In the genomic region with DNA sequence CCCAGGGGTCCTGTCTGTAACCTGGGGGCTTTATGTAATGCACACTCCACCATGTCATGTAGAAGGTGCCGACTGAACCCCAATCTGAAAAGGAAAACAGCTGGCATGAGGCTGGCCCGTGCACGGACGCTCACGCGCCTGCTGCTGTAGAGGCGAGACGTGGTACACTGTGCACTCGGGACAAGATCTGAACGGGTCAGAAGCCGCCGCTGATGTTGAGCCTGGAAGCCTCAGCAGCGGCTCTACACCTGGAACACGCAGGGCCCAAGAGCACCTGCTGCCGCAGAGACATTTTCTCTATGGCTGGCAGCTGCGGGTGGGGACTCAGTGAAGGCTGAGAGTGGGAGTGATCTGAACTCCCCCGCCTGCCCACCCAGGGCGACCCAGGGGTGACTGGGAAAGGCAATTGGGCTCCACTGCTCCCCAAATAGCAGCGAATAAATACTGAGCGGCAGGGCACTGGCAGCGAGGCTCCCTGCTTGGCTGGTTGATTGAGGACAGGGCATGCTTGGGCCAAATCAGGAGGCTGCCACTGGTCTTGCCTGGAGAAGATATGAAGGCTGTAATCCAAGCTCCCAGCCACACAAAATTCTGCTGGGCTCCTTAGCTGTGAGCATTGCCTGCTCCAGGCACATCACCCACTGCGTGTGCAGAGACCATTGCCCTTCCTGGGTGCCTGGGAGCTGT, we compare ENCODE assay signal across 29 cellular contexts. TPM values are rescaled to one million over a fixed set of nuclear protein-coding genes. Genes with fewer than 3 reads are reported as not detected.
A peak's percentile ranks its signal among the peaks of the same experiment; 100 is the strongest.
DNase-seq lines count a peak whose midpoint lies in the region; ATAC-seq and TF ChIP-seq lines count a peak whose summit lies in the region.
"Had no signal": no experiment of that assay in that cellular context is flagged by ENCODE, and none has a peak within 500 bp of the region (broad histone marks: within the 10 kb centered on the region; RNA-seq: fewer than 3 reads in every experiment).

No MANE protein-coding gene starts in this region.

- peak overlapping the region; percentile 98 for H3K4me3 Mint-ChIP-seq in neural crest cell
- H3K4me3 Mint-ChIP-seq in activated CD8-positive, alpha-beta T cell treated with anti-CD3 and anti-CD28 coated beads for 36 hours, result no peak overlapping the region
- H3K4me3 Mint-ChIP-seq in mesothelial cell of epicardium, result no peak overlapping the region
- H3K4me3 Mint-ChIP-seq: activated B cell treated with CpG ODN at 0.5 μM for 24 hours, endodermal cell had no signal

- H3K9me3 ChIP-seq in HEK293 (ENCODE audit: control insufficient read depth, insufficient read depth, low read depth, low read length) (no peaks in the 10 kb centered on the region), GM23248 (ENCODE audit: low read depth) (no peaks in the 10 kb centered on the region)
- H3K9me3 ChIP-seq: BLaER1, body of pancreas, esophagus muscularis mucosa, mucosa of descending colon had no signal

- 62 to 70% methylated on average over 16 to 22 of the region's 22 CpGs for WGBS in GM23248 (ENCODE audit: low coverage in 1 of 2, low lambda C conversion rate in 2 of 2, missing lambda C conversion rate in 2 of 2), 2 experiments

- no peaks in the 10 kb centered on the region for H3K9me2 ChIP-seq in GM23248 (ENCODE audit: insufficient read depth)

- ATAC-seq in Right ventricle myocardium superior (ENCODE audit: poor library complexity), result peak; percentile 51
- no peak for ATAC-seq in activated CD8-positive, alpha-beta T cell treated with anti-CD3 and anti-CD28 coated beads for 36 hours
- ATAC-seq: body of pancreas, mucosa of descending colon had no signal

- H3K36me3 ChIP-seq in HEK293 (ENCODE audit: control insufficient read depth in 2 of 2, insufficient read depth in 1 of 2, low read length in 2 of 2) (peaks cover 0 to 53% of the 10 kb centered on the region in 2 experiments; a peak in 1 of 3 replicates), GM23248 (ENCODE audit: low read depth) (0 out of 2 replicates have a peak, but pooled peaks cover 12% of the 10 kb centered on the region)
- H3K36me3 ChIP-seq: neural progenitor cell had no signal

- H4K20me1 ChIP-seq in GM23248 (ENCODE audit: insufficient read depth), result peaks cover 4% of the 10 kb centered on the region; the same call in 1 of the 2 replicates

- H3K27ac Mint-ChIP-seq in neural crest cell (ENCODE audit: unreplicated experiment), result no peak overlapping the region
- H3K27ac Mint-ChIP-seq in activated CD8-positive, alpha-beta T cell treated with anti-CD3 and anti-CD28 coated beads for 36 hours, result no peak overlapping the region
- H3K27ac Mint-ChIP-seq in mesothelial cell of epicardium, result no peak overlapping the region
- H3K27ac Mint-ChIP-seq: activated B cell treated with CpG ODN at 0.5 μM for 24 hours, endodermal cell, neural progenitor cell had no signal

- no peaks in the 10 kb centered on the region for H3K27me3 ChIP-seq in GM23248 (replicated peaks; ENCODE audit: insufficient read depth)
- H3K27me3 ChIP-seq: BLaER1, body of pancreas, esophagus muscularis mucosa had no signal

- no peak overlapping the region for H3K9ac ChIP-seq in GM23248
- H3K9ac ChIP-seq: BLaER1, neural progenitor cell had no signal

- H3K4me1 Mint-ChIP-seq in neural crest cell (peaks cover 22% of the 10 kb centered on the region), mesothelial cell of epicardium (peaks cover 23% of the 10 kb centered on the region)
- peaks cover 31% of the 10 kb centered on the region for H3K4me1 Mint-ChIP-seq in activated CD8-positive, alpha-beta T cell treated with anti-CD3 and anti-CD28 coated beads for 36 hours (ENCODE audit: low read depth)
- H3K4me1 Mint-ChIP-seq: endodermal cell had no signal

- H3K4me3 ChIP-seq in HEK293 (ENCODE audit: low read depth, low read length) (no peak overlapping the region), GM23248 (no peak overlapping the region)
- H3K4me3 ChIP-seq: BLaER1, body of pancreas, esophagus muscularis mucosa, mucosa of descending colon, neural progenitor cell, skin epidermis had no signal

- no peak for TF ChIP-seq CTCF in HEK293 (tag by site-specific recombination; IDR thresholded peaks at IDR 0.05)
- TF ChIP-seq CTCF in neural crest cell (conservative IDR thresholded peaks at IDR 0.05), result no peak
- TF ChIP-seq CTCF in activated CD8-positive, alpha-beta T cell treated with anti-CD3 and anti-CD28 coated beads for 36 hours (IDR thresholded peaks at IDR 0.05), result no peak
- no peak for TF ChIP-seq CTCF in mesothelial cell of epicardium (IDR thresholded peaks at IDR 0.05; ENCODE audit: unreplicated experiment)

- H3K27me3 Mint-ChIP-seq in neural crest cell (ENCODE audit: low read depth), result no peaks in the 10 kb centered on the region
- H3K27me3 Mint-ChIP-seq in activated CD8-positive, alpha-beta T cell treated with anti-CD3 and anti-CD28 coated beads for 36 hours, result no peaks in the 10 kb centered on the region
- no peaks in the 10 kb centered on the region for H3K27me3 Mint-ChIP-seq in mesothelial cell of epicardium (ENCODE audit: low read depth)
- H3K27me3 Mint-ChIP-seq: activated B cell treated with CpG ODN at 0.5 μM for 24 hours had no signal

- in situ Hi-C loops in GM23248 (cut with MboI), result no loop called here

- H3K4me2 ChIP-seq in GM23248 (ENCODE audit: unreplicated experiment), result no peak overlapping the region
- H3K4me2 ChIP-seq: BLaER1, neural progenitor cell had no signal

- POLR2A ChIA-PET in HEK293 (lab: Yijun Ruan, JAX), result interaction anchor here (0.6 to 1.3 kb wide), 2 partner anchors 8 to 14 kb away, joined by 3 read pairs; no protein-coding TSS in a partner anchor
- POLR2A ChIA-PET in activated CD8-positive, alpha-beta T cell treated with anti-CD3 and anti-CD28 coated beads for 36 hours (lab: Charles Lee), result interaction anchor here (0.6 kb wide), 1 partner anchor 395 kb away, joined by 3 read pairs; no protein-coding TSS in a partner anchor

- no peak overlapping the region for H2AFZ ChIP-seq in GM23248
- H2AFZ ChIP-seq: neural progenitor cell had no signal

- peaks cover 26% of the 10 kb centered on the region; the same call in 1 of the 2 replicates for H3F3A ChIP-seq in GM23248 (ENCODE audit: insufficient read depth)

- H3K79me2 ChIP-seq in GM23248 (ENCODE audit: insufficient read depth), result peaks cover 24% of the 10 kb centered on the region

- peaks cover 9% of the 10 kb centered on the region for H3K36me3 Mint-ChIP-seq in neural crest cell (ENCODE audit: low read depth)
- peaks cover 35% of the 10 kb centered on the region for H3K36me3 Mint-ChIP-seq in activated CD8-positive, alpha-beta T cell treated with anti-CD3 and anti-CD28 coated beads for 36 hours (ENCODE audit: low read depth)
- H3K36me3 Mint-ChIP-seq in mesothelial cell of epicardium, result peaks cover 13% of the 10 kb centered on the region

- peak; percentile 16 for DNase-seq in AG20443 (ENCODE audit: low spot score)
- no peak for DNase-seq in Right ventricle myocardium superior
- no peak for DNase-seq in neural crest cell (ENCODE audit: low read depth, low spot score)
- no peak for DNase-seq in GM23248
- no peak for DNase-seq in activated CD8-positive, alpha-beta T cell treated with anti-CD3 and anti-CD28 coated beads for 36 hours
- DNase-seq in mesothelial cell of epicardium (ENCODE audit: low spot score in 2 of 2, unreplicated experiment in 2 of 2), result no peak
- no peak for DNase-seq in NCI-H774 (lab: John Stamatoyannopoulos, UW)
- DNase-seq: activated B cell treated with CpG ODN at 0.5 μM for 24 hours; activated effector memory CD4-positive, alpha-beta T cell treated with anti-CD3 and anti-CD28 coated beads, Interleukin-2, amount 50 U/mL, for 16 hours; body of pancreas; Calu3; endodermal cell; foreskin melanocyte; H7; hippocampal formation; immature natural killer cell; mucosa of descending colon; NCI-H1105; NCI-H2029 treated with DMSO at 0.1 percent for 48 hours; NCI-H345; NCI-H748 treated with DMSO at 0.1 percent for 48 hours; stimulated activated CD4-positive, alpha-beta T cell treated with anti-CD3 and anti-CD28 coated beads, Interleukin-1b, Interleukin-23, amount 100 ng/mL, for 48 hours; T1000 had no signal

- no peaks in the 10 kb centered on the region for H3K9me3 Mint-ChIP-seq in neural crest cell
- no peaks in the 10 kb centered on the region for H3K9me3 Mint-ChIP-seq in activated CD8-positive, alpha-beta T cell treated with anti-CD3 and anti-CD28 coated beads for 36 hours
- H3K9me3 Mint-ChIP-seq in mesothelial cell of epicardium, result no peaks in the 10 kb centered on the region
- H3K9me3 Mint-ChIP-seq: activated B cell treated with CpG ODN at 0.5 μM for 24 hours, endodermal cell, immature natural killer cell, neural progenitor cell had no signal

- CTCF ChIA-PET in HEK293 (lab: Yijun Ruan, JAX), result interaction anchor here (0.6 kb wide), 1 partner anchor 124 kb away, joined by 3 read pairs; no protein-coding TSS in a partner anchor
- CTCF ChIA-PET in activated CD8-positive, alpha-beta T cell treated with anti-CD3 and anti-CD28 coated beads for 36 hours (lab: Charles Lee), result no interaction called here

- H3K27ac ChIP-seq in HEK293 (ENCODE audit: extremely low read depth, low read depth, low read length) (no peak overlapping the region), GM23248 (no peak overlapping the region)
- H3K27ac ChIP-seq: BLaER1, body of pancreas, esophagus muscularis mucosa, HL-60, neural progenitor cell, skin epidermis had no signal

- H3K4me1 ChIP-seq in HEK293 (ENCODE audit: control insufficient read depth, insufficient read depth, low read length), result no peaks in the 10 kb centered on the region
- H3K4me1 ChIP-seq in GM23248 (ENCODE audit: insufficient read depth), result peaks cover 14% of the 10 kb centered on the region

- intact Hi-C loops in Right ventricle myocardium superior (cut with DNase I), result no loop called here
- intact Hi-C loops in activated CD8-positive, alpha-beta T cell treated with anti-CD3 and anti-CD28 coated beads for 36 hours (cut with micrococcal nuclease), result no loop called here

RNA-seq across cellular contexts. Expression of a gene that starts 2.5 kb away (rescaled TPM):
- total RNA-seq in Right ventricle myocardium superior, result 17.8 TPM
- total RNA-seq in neural crest cell, result 36.7 and 38.5 TPM in 2 replicates
- total RNA-seq in GM23248 (2014; rRNA removed; shearing (Covaris generic)), result 42.4 and 52.2 TPM in 2 replicates
- polyA plus RNA-seq in GM23248 (2016; fragmentation: Nextera tagmentation; extraction: Ambion mirVana), result 9.7 and 9.9 TPM in 2 replicates
- total RNA-seq in activated CD8-positive, alpha-beta T cell treated with anti-CD3 and anti-CD28 coated beads for 36 hours, result 10 to 100 TPM; 53.6 to 55.2 TPM
- total RNA-seq in mesothelial cell of epicardium, result 56.2 to 58.4 TPM (median 56.5 TPM) in 3 replicates

RNA-seq across cellular contexts. Expression of a gene that starts 5.9 kb away (rescaled TPM):
- total RNA-seq in Right ventricle myocardium superior (10.2 TPM), neural crest cell (19.4 and 22.2 TPM in 2 replicates), mesothelial cell of epicardium (18.4 to 20.8 TPM (median 20.4 TPM) in 3 replicates)
- total RNA-seq in GM23248 (2014; rRNA removed; shearing (Covaris generic)), result 15.7 and 17.7 TPM in 2 replicates
- polyA plus RNA-seq in GM23248 (2016; fragmentation: Nextera tagmentation; extraction: Ambion mirVana), result 18.7 and 19.8 TPM in 2 replicates
- total RNA-seq in activated CD8-positive, alpha-beta T cell treated with anti-CD3 and anti-CD28 coated beads for 36 hours, result 10 to 100 TPM; 18.5 to 18.9 TPM

RNA-seq across cellular contexts. Expression of a gene that starts 14.7 kb away (rescaled TPM):
- total RNA-seq in Right ventricle myocardium superior (2.7 TPM), neural crest cell (3.8 and 4.6 TPM in 2 replicates), mesothelial cell of epicardium (573 to 576 TPM (median 576 TPM) in 3 replicates)
- total RNA-seq in GM23248 (2014; rRNA removed; shearing (Covaris generic)), result not detected in 2 replicates
- polyA plus RNA-seq in GM23248 (2016; fragmentation: Nextera tagmentation; extraction: Ambion mirVana), result 0.25 TPM in 1 of 2 replicates, not detected in the other
- total RNA-seq in activated CD8-positive, alpha-beta T cell treated with anti-CD3 and anti-CD28 coated beads for 36 hours, result not detected

RNA-seq across cellular contexts. Expression of a gene that starts 59.5 kb away (rescaled TPM):
- 6.1 TPM for total RNA-seq in Right ventricle myocardium superior
- 17.5 and 17.6 TPM in 2 replicates for total RNA-seq in neural crest cell
- 17.5 and 18.5 TPM in 2 replicates for total RNA-seq in GM23248 (2014; rRNA removed; shearing (Covaris generic))
- 1.2 and 1.7 TPM in 2 replicates for polyA plus RNA-seq in GM23248 (2016; fragmentation: Nextera tagmentation; extraction: Ambion mirVana)
- total RNA-seq in activated CD8-positive, alpha-beta T cell treated with anti-CD3 and anti-CD28 coated beads for 36 hours, result 1 to 10 TPM; 7.5 to 7.6 TPM
- total RNA-seq in mesothelial cell of epicardium, result 12.0 to 12.6 TPM (median 12.2 TPM) in 3 replicates

Comparison
In these comparisons a context has a peak if more than half of its experiments do, and no peak if none do; other contexts are left out.
1. RNA of a gene that starts 14.7 kb away (total RNA-seq): 573 to 576 TPM in mesothelial cell of epicardium; 3.8 to 4.6 TPM in neural crest cell, 2.7 TPM in Right ventricle myocardium superior (single experiment), not detected in GM23248 and not detected in activated CD8-positive, alpha-beta T cell treated with anti-CD3 and anti-CD28 coated beads for 36 hours; every median in the first group is over 100 times any median in the second.